ENCODE assay signal across 20 cellular contexts in the genomic region with DNA sequence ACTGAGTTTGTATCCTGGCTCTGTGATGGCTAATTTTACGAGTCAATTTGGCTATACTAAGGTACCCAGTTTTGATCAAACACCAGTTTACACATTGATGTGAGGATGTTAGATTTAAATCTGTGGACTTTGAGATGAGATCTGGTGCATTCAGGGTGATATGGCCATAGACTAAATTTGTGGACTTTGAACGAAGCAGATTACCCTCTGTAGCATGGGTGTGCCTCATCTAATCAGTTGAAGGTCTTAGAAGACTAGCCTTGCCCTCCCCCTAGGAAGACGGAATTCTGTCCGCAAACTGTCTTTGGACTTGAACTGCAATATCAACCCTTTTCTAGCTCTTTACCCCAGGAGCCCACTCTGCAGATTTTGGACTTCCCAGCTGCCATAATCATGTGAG.
A peak's percentile ranks its signal among the peaks of the same experiment; 100 is the strongest.
DNase-seq lines count a peak whose midpoint lies in the region; ATAC-seq and TF ChIP-seq lines count a peak whose summit lies in the region.
"Had no signal": no experiment of that assay in that cellular context is flagged by ENCODE, and none has a peak within 500 bp of the region (broad histone marks: within the 10 kb centered on the region; RNA-seq: fewer than 3 reads in every experiment).

No MANE protein-coding gene starts in this region.

- CTCF ChIA-PET in HEK293 (lab: Yijun Ruan, JAX): interaction anchor here (1.7 kb wide), 1 partner anchor 553 kb away, joined by 5 read pairs; no protein-coding TSS in a partner anchor

- H3K4ac ChIP-seq in mesenchymal stem cell (ENCODE audit: low read depth in 1 of 2, low read length in 2 of 2): no peak overlapping the region

- no peak overlapping the region for H2BK120ac ChIP-seq in mesenchymal stem cell (ENCODE audit: low read depth, low read length)

- H3K36me3 ChIP-seq in HEK293 (ENCODE audit: control insufficient read depth in 2 of 2, insufficient read depth in 1 of 2, low read length in 2 of 2): no peaks in the 10 kb centered on the region
- no peaks in the 10 kb centered on the region for H3K36me3 ChIP-seq in mesenchymal stem cell (ENCODE audit: control insufficient read depth in 1 of 2, insufficient read depth in 2 of 2, low read depth in 1 of 2, low read length in 2 of 2)
- no peaks in the 10 kb centered on the region for H3K36me3 ChIP-seq in mucosa of descending colon (ENCODE audit: low read depth)
- H3K36me3 ChIP-seq: BLaER1 treated with 17β-estradiol and CSF1 and Interleukin-3, amounts not matched to agents 10 nM and 100 nM had no signal

- no peak overlapping the region for H2BK5ac ChIP-seq in mesenchymal stem cell (ENCODE audit: low read depth, low read length, poor library complexity, severe bottlenecking)

- no peak overlapping the region for H4K91ac ChIP-seq in mesenchymal stem cell (ENCODE audit: low read length)

- H3K18ac ChIP-seq in mesenchymal stem cell (ENCODE audit: low read depth in 1 of 2, low read length in 2 of 2): no peak overlapping the region

- no peaks in the 10 kb centered on the region for H3K79me1 ChIP-seq in mesenchymal stem cell (replicated peaks; ENCODE audit: low read length, poor library complexity, severe bottlenecking)

- no peak overlapping the region for H2AFZ ChIP-seq in mesenchymal stem cell (ENCODE audit: low read depth, low read length)

- peak overlapping the region; percentile 33 for H3K27ac Mint-ChIP-seq in dendritic cell treated with granulocyte-macrophage colony-stimulating factor and Interleukin-4, amounts not matched to agents 40 ng/mL and 50 ng/mL, for 4 days
- no peak overlapping the region for H3K27ac Mint-ChIP-seq in endothelial cell (ENCODE audit: unreplicated experiment)
- H3K27ac Mint-ChIP-seq: B cell; CD4-positive, alpha-beta T cell; CD8-positive, alpha-beta T cell had no signal

- H3K27ac ChIP-seq in HEK293 (ENCODE audit: extremely low read depth, low read depth, low read length) (no peak overlapping the region), mesenchymal stem cell (ENCODE audit: low read length, poor library complexity, severe bottlenecking) (no peak overlapping the region)
- H3K27ac ChIP-seq: 22Rv1; A549; BLaER1 treated with 17β-estradiol and CSF1 and Interleukin-3, amounts not matched to agents 10 nM and 100 nM; C4-2B had no signal

- no peak for DNase-seq in mesenchymal stem cell
- DNase-seq in mucosa of descending colon: peak in 1 of 3 donors; percentile 41
- no peak for DNase-seq in endothelial cell (ENCODE audit: low spot score)
- DNase-seq: AML-193; Caco-2; Calu3; CD4-positive, alpha-beta T cell; CD8-positive, alpha-beta T cell; DMS79 treated with DMSO at 0.1 percent for 48 hours; GF-D8 had no signal

- H3K14ac ChIP-seq in mesenchymal stem cell (ENCODE audit: low read length in 2 of 2): no peak overlapping the region

- H3K9ac ChIP-seq in mesenchymal stem cell (ENCODE audit: low read length): no peak overlapping the region
- H3K9ac ChIP-seq: BLaER1 treated with 17β-estradiol and CSF1 and Interleukin-3, amounts not matched to agents 10 nM and 100 nM had no signal

- TF ChIP-seq CTCF in HEK293 (tag by site-specific recombination; IDR thresholded peaks at IDR 0.05) (no peak), mucosa of descending colon (IDR thresholded peaks at IDR 0.05) (no peak), endothelial cell (IDR thresholded peaks at IDR 0.05; ENCODE audit: unreplicated experiment) (no peak)

- ATAC-seq in mucosa of descending colon (peak; percentile 67), GM21526 (IDR thresholded peaks at IDR 0.05; ENCODE audit: low FRiP score, unreplicated experiment) (no peak), HG03571 (IDR thresholded peaks at IDR 0.05; ENCODE audit: unreplicated experiment) (no peak), GM18498 (IDR thresholded peaks at IDR 0.05; ENCODE audit: unreplicated experiment) (no peak)
- ATAC-seq: A549; CD8-positive, alpha-beta T cell had no signal

- no peaks in the 10 kb centered on the region for H3K9me3 ChIP-seq in HEK293 (ENCODE audit: control insufficient read depth, insufficient read depth, low read depth, low read length)
- H3K9me3 ChIP-seq in mesenchymal stem cell (ENCODE audit: control insufficient read depth, low read length): no peaks in the 10 kb centered on the region
- no peaks in the 10 kb centered on the region for H3K9me3 ChIP-seq in mucosa of descending colon
- H3K9me3 ChIP-seq: A549; BLaER1 treated with 17β-estradiol and CSF1 and Interleukin-3, amounts not matched to agents 10 nM and 100 nM; Caco-2 had no signal

- peaks cover 11% of the 10 kb centered on the region for H3K4me1 ChIP-seq in HEK293 (ENCODE audit: control insufficient read depth, insufficient read depth, low read length)
- no peaks in the 10 kb centered on the region for H3K4me1 ChIP-seq in mesenchymal stem cell (ENCODE audit: control insufficient read depth, insufficient read depth, low read depth, low read length)
- H3K4me1 ChIP-seq in mucosa of descending colon (ENCODE audit: low read depth): no peaks in the 10 kb centered on the region
- H3K4me1 ChIP-seq: A549 had no signal

- H3K27me3 Mint-ChIP-seq in dendritic cell treated with granulocyte-macrophage colony-stimulating factor and Interleukin-4, amounts not matched to agents 40 ng/mL and 50 ng/mL, for 4 days: no peaks in the 10 kb centered on the region
- H3K27me3 Mint-ChIP-seq in endothelial cell (ENCODE audit: unreplicated experiment): no peaks in the 10 kb centered on the region

- H3K4me3 Mint-ChIP-seq in dendritic cell treated with granulocyte-macrophage colony-stimulating factor and Interleukin-4, amounts not matched to agents 40 ng/mL and 50 ng/mL, for 4 days: no peak overlapping the region
- no peak overlapping the region for H3K4me3 Mint-ChIP-seq in endothelial cell (ENCODE audit: unreplicated experiment)
- H3K4me3 Mint-ChIP-seq: B cell; CD4-positive, alpha-beta T cell; CD8-positive, alpha-beta T cell had no signal

- no peak overlapping the region for H2BK15ac ChIP-seq in mesenchymal stem cell (ENCODE audit: low read depth, poor library complexity, severe bottlenecking)

- H3K4me1 Mint-ChIP-seq in dendritic cell treated with granulocyte-macrophage colony-stimulating factor and Interleukin-4, amounts not matched to agents 40 ng/mL and 50 ng/mL, for 4 days (ENCODE audit: low read depth): peaks cover 70% of the 10 kb centered on the region
- no peaks in the 10 kb centered on the region for H3K4me1 Mint-ChIP-seq in endothelial cell (ENCODE audit: unreplicated experiment)

- POLR2A ChIA-PET in HEK293 (lab: Yijun Ruan, JAX): no interaction called here

- H2BK12ac ChIP-seq in mesenchymal stem cell (ENCODE audit: low read length in 2 of 2): no peak overlapping the region

- WGBS in mesenchymal stem cell: 97% methylated on average over 4 of the region's 4 CpGs

- no peak overlapping the region for H3K4me3 ChIP-seq in HEK293 (ENCODE audit: low read depth, low read length)
- no peak overlapping the region for H3K4me3 ChIP-seq in mesenchymal stem cell (ENCODE audit: insufficient read depth in 1 of 2, low read depth in 1 of 2, low read length in 2 of 2)
- no peak overlapping the region for H3K4me3 ChIP-seq in mucosa of descending colon
- H3K4me3 ChIP-seq: A549; BLaER1 treated with 17β-estradiol and CSF1 and Interleukin-3, amounts not matched to agents 10 nM and 100 nM had no signal

- no peak overlapping the region for H3K4me2 ChIP-seq in mesenchymal stem cell (ENCODE audit: low read length, poor library complexity, severe bottlenecking)
- H3K4me2 ChIP-seq: A549 had no signal

- no peak overlapping the region for H3K23ac ChIP-seq in mesenchymal stem cell (ENCODE audit: low read length in 2 of 2)

- H2AK5ac ChIP-seq in mesenchymal stem cell (ENCODE audit: low read length, severe bottlenecking): peak overlapping the region; percentile 13

- H3K36me3 Mint-ChIP-seq in dendritic cell treated with granulocyte-macrophage colony-stimulating factor and Interleukin-4, amounts not matched to agents 40 ng/mL and 50 ng/mL, for 4 days (ENCODE audit: low read depth): no peaks in the 10 kb centered on the region
- no peaks in the 10 kb centered on the region for H3K36me3 Mint-ChIP-seq in endothelial cell (ENCODE audit: low read depth, unreplicated experiment)
- H3K36me3 Mint-ChIP-seq: CD8-positive, alpha-beta T cell had no signal

- no peaks in the 10 kb centered on the region for H3K9me3 Mint-ChIP-seq in dendritic cell treated with granulocyte-macrophage colony-stimulating factor and Interleukin-4, amounts not matched to agents 40 ng/mL and 50 ng/mL, for 4 days
- no peaks in the 10 kb centered on the region for H3K9me3 Mint-ChIP-seq in endothelial cell (ENCODE audit: unreplicated experiment)
- H3K9me3 Mint-ChIP-seq: CD4-positive, alpha-beta T cell; CD8-positive, alpha-beta T cell had no signal

- H3K27me3 ChIP-seq in mesenchymal stem cell (ENCODE audit: control insufficient read depth in 1 of 2, insufficient read depth in 1 of 2, low read length in 2 of 2): no peaks in the 10 kb centered on the region
- H3K27me3 ChIP-seq: BLaER1 treated with 17β-estradiol and CSF1 and Interleukin-3, amounts not matched to agents 10 nM and 100 nM had no signal

- H4K8ac ChIP-seq in mesenchymal stem cell (ENCODE audit: low read length): no peak overlapping the region

- intact Hi-C loops in dendritic cell treated with granulocyte-macrophage colony-stimulating factor and Interleukin-4, amounts not matched to agents 40 ng/mL and 50 ng/mL, for 4 days (cut with micrococcal nuclease): no loop called here
- intact Hi-C loops in mucosa of descending colon (cut with DNase I, micrococcal nuclease): no loop called here

TF ChIP-seq in HEK293, 187 proteins besides CTCF, POLR2A, EP300 and RAD21:
- TF ChIP-seq ZNF10 (tag by site-specific recombination; IDR thresholded peaks at IDR 0.05): 0 out of 2 replicates have a peak, but pooled peaks have one; percentile 11
- no peak for TF ChIP-seq ZNF404 (tag by site-specific recombination; IDR thresholded peaks at IDR 0.05)
- no peak for TF ChIP-seq ZIC2 (tag by site-specific recombination; IDR thresholded peaks at IDR 0.05)
